ENCODE assay signal across 14 cellular contexts in the genomic region with DNA sequence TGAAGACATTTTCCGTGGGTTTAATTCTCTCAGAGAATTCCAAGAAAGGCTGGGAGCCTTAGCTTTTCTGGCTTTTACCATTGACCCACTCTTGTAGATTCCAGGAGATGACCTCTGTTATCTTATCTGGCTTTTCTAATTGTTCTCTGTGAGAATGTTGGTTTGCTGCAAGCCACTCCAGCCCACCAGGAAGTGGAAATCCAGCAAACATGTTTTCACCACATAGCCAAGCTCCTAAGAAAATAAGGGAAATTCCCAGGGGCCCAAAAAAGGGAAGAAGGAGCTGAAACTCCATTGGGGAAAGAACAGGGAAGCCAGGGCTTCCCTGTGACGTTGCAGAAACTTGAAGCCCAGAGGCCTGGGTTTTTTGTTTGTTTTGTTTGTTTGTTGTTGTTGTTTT. TPM values are rescaled to one million over a fixed set of nuclear protein-coding genes. Genes with fewer than 3 reads are reported as not detected.
DNase-seq lines count a peak whose midpoint lies in the region; ATAC-seq, FAIRE-seq and TF ChIP-seq lines count a peak whose summit lies in the region.
"Had no signal": no experiment of that assay in that cellular context is flagged by ENCODE, and none has a peak within 500 bp of the region (broad histone marks: within the 10 kb centered on the region; RNA-seq: fewer than 3 reads in every experiment).

No MANE protein-coding gene starts in this region.

- no peaks in the 10 kb centered on the region for H3K9me3 ChIP-seq in HepG2 (ENCODE audit: low read length)
- H3K9me3 ChIP-seq in thyroid gland, result no peaks in the 10 kb centered on the region
- H3K9me3 ChIP-seq: suprapubic skin had no signal

- H3K36me3 Mint-ChIP-seq in activated T-cell treated with anti-CD3 and anti-CD28 coated beads, Interleukin-2, amount 50 U/mL, for 24 hours (ENCODE audit: low read depth), result peaks cover 47% of the 10 kb centered on the region
- H3K36me3 Mint-ChIP-seq in dendritic cell treated with granulocyte-macrophage colony-stimulating factor and Interleukin-4, amounts not matched to agents 40 ng/mL and 50 ng/mL, for 4 days (ENCODE audit: low read depth), result peaks cover 43% of the 10 kb centered on the region

- in situ Hi-C loops in HepG2 (cut with HindIII; ENCODE audit: extremely low pct_ligation_motif_present, low pct_unique_long_range_greater_than_20kb), result no loop called here

- 0 out of 2 replicates have a peak overlapping the region, but pooled peaks have one; percentile 0 for H3K9ac ChIP-seq in HepG2 (ENCODE audit: insufficient read depth, low read depth, low read length)

- no peaks in the 10 kb centered on the region for H3K27me3 ChIP-seq in HepG2 (ENCODE audit: control insufficient read depth in 1 of 2, insufficient read depth in 2 of 2, low read length in 2 of 2)
- no peaks in the 10 kb centered on the region for H3K27me3 ChIP-seq in thyroid gland
- H3K27me3 ChIP-seq: suprapubic skin had no signal

- intact Hi-C loops in dendritic cell treated with granulocyte-macrophage colony-stimulating factor and Interleukin-4, amounts not matched to agents 40 ng/mL and 50 ng/mL, for 4 days (cut with micrococcal nuclease), result no loop called here
- intact Hi-C loops in HepG2 (cut with micrococcal nuclease; ENCODE audit: unreplicated experiment) (no loop called here), thyroid gland (cut with DNase I) (no loop called here)

- H3K79me2 ChIP-seq in HepG2 (ENCODE audit: insufficient read depth, low read length), result peaks cover 36% of the 10 kb centered on the region

- WGBS in HepG2 (ENCODE audit: low lambda C conversion rate), result 86% methylated on average over 2 of the region's 2 CpGs
- 45 to 52% methylated on average over 2 of the region's 2 CpGs for WGBS in thyroid gland, 2 donors

- CTCF ChIA-PET in HepG2 (lab: Yijun Ruan, JAX; ENCODE audit: low intra/inter-chr PET ratio, low total read pairs), result no interaction called here

- TF ChIP-seq EP300 in HepG2 (IDR thresholded peaks at IDR 0.05; ENCODE audit: low read depth in 2 of 2, low read length in 2 of 2) (no peak), HepG2 (CRISPR knock-in tag; IDR thresholded peaks at IDR 0.05; ENCODE audit: borderline replicate concordance) (no peak)

- H3K27ac Mint-ChIP-seq in activated T-cell treated with anti-CD3 and anti-CD28 coated beads, Interleukin-2, amount 50 U/mL, for 24 hours, result peak overlapping the region; percentile 75
- H3K27ac Mint-ChIP-seq in dendritic cell treated with granulocyte-macrophage colony-stimulating factor and Interleukin-4, amounts not matched to agents 40 ng/mL and 50 ng/mL, for 4 days, result peak overlapping the region; percentile 80

- no TSS peak for BruUV-seq in HepG2 (replicated peaks; lab: Mats Ljungman, UMichigan)

- H3K36me3 ChIP-seq in HepG2 (replicated peaks in 1 of 2; ENCODE audit: control insufficient read depth in 1 of 2, insufficient read depth in 2 of 2, low read length in 2 of 2) (peaks cover 9 to 25% of the 10 kb centered on the region in 2 experiments), thyroid gland (peaks cover 15 to 16% of the 10 kb centered on the region in 2 donors)

- no peak overlapping the region for H3K4me3 Mint-ChIP-seq in activated T-cell treated with anti-CD3 and anti-CD28 coated beads, Interleukin-2, amount 50 U/mL, for 24 hours
- no peak overlapping the region for H3K4me3 Mint-ChIP-seq in dendritic cell treated with granulocyte-macrophage colony-stimulating factor and Interleukin-4, amounts not matched to agents 40 ng/mL and 50 ng/mL, for 4 days

- H3K4me2 ChIP-seq in HepG2 (ENCODE audit: low read depth, low read length), result no peak overlapping the region; the same call in 1 of the 2 replicates

- ATAC-seq in HepG2, result no peak; the same call in 2 of the 3 replicates

- no peak for FAIRE-seq in HepG2 (lab: Jason Lieb, UNC)
- FAIRE-seq: A204.1 had no signal

- H3K4me3 ChIP-seq in HepG2 (replicated peaks in 1 of 3; ENCODE audit: insufficient read depth in 1 of 3, low read depth in 2 of 3, low read length in 3 of 3) (no peak overlapping the region), thyroid gland (replicated peaks in 1 of 3) (no peak overlapping the region)
- H3K4me3 ChIP-seq: suprapubic skin had no signal

- H3K4me1 ChIP-seq in HepG2 (ENCODE audit: insufficient read depth, low read length), result peaks cover 23% of the 10 kb centered on the region
- peaks cover 14 to 34% of the 10 kb centered on the region in 2 donors for H3K4me1 ChIP-seq in thyroid gland

- no peak for TF ChIP-seq RAD21 in HepG2 (CRISPR knock-in tag; IDR thresholded peaks at IDR 0.05)

- TF ChIP-seq POLR2A in HepG2 (IDR thresholded peaks at IDR 0.05; ENCODE audit: insufficient read depth in 1 of 2, low read depth in 2 of 2, low read length in 2 of 2) (no peak), thyroid gland (IDR thresholded peaks at IDR 0.05) (no peak)

- POLR2A ChIA-PET in HepG2 (lab: Yijun Ruan, JAX), result no interaction called here

- H4K20me1 ChIP-seq in HepG2 (ENCODE audit: insufficient read depth, low read length), result no peaks in the 10 kb centered on the region

- peak overlapping the region; percentile 46 for H3K27ac ChIP-seq in HepG2 (ENCODE audit: extremely low read length, insufficient read depth, low read length)
- peak overlapping the region in 2 of 3 donors; percentile 12 to 61 for H3K27ac ChIP-seq in thyroid gland

- H3K9me3 Mint-ChIP-seq in activated T-cell treated with anti-CD3 and anti-CD28 coated beads, Interleukin-2, amount 50 U/mL, for 24 hours, result no peaks in the 10 kb centered on the region
- H3K9me3 Mint-ChIP-seq in dendritic cell treated with granulocyte-macrophage colony-stimulating factor and Interleukin-4, amounts not matched to agents 40 ng/mL and 50 ng/mL, for 4 days, result no peaks in the 10 kb centered on the region
- H3K9me3 Mint-ChIP-seq: activated naive CD4-positive, alpha-beta T cell treated with anti-CD3 and anti-CD28 coated beads, Interleukin-2, amount 50 U/mL, for 72 hours had no signal

- DNase-seq in activated T-cell treated with anti-CD3 and anti-CD28 coated beads, Interleukin-2, amount 50 U/mL, for 24 hours, result no peak
- DNase-seq in activated T-cell treated with anti-CD3 and anti-CD28 coated beads for 4 hours, result no peak
- DNase-seq in HepG2 (ENCODE audit: low spot score), result peak; percentile 21
- DNase-seq in thyroid gland, result no peak
- DNase-seq in activated CD4-positive, CD25-positive, alpha-beta regulatory T cell (lab: John Stamatoyannopoulos, UW), result no peak
- DNase-seq in stimulated activated naive CD4-positive, alpha-beta T cell (lab: John Stamatoyannopoulos, UW), result no peak
- DNase-seq in Ammon's horn (ENCODE audit: low spot score), result no peak
- DNase-seq: activated CD4-positive, alpha-beta T cell treated with anti-CD3 and anti-CD28 coated beads for 4 hours; GF-D8; SHP77 treated with DMSO at 0.1 percent for 48 hours had no signal

- H3K27me3 Mint-ChIP-seq in activated T-cell treated with anti-CD3 and anti-CD28 coated beads, Interleukin-2, amount 50 U/mL, for 24 hours, result no peaks in the 10 kb centered on the region
- H3K27me3 Mint-ChIP-seq in dendritic cell treated with granulocyte-macrophage colony-stimulating factor and Interleukin-4, amounts not matched to agents 40 ng/mL and 50 ng/mL, for 4 days, result no peaks in the 10 kb centered on the region

- no peak overlapping the region for H2AFZ ChIP-seq in HepG2 (ENCODE audit: low read length)

- H3K4me1 Mint-ChIP-seq in activated T-cell treated with anti-CD3 and anti-CD28 coated beads, Interleukin-2, amount 50 U/mL, for 24 hours (ENCODE audit: low read depth), result peaks cover 32% of the 10 kb centered on the region
- peaks cover 32% of the 10 kb centered on the region for H3K4me1 Mint-ChIP-seq in dendritic cell treated with granulocyte-macrophage colony-stimulating factor and Interleukin-4, amounts not matched to agents 40 ng/mL and 50 ng/mL, for 4 days (ENCODE audit: low read depth)

- TF ChIP-seq CTCF in HepG2 (CRISPR knock-in tag; IDR thresholded peaks at IDR 0.05) (no peak), thyroid gland (IDR thresholded peaks at IDR 0.05) (no peak)

RNA-seq across cellular contexts. Expression of a gene that starts 19.7 kb away (rescaled TPM):
- total RNA-seq in HepG2 (2016; rRNA removed; fragmentation: Illumina TruSeq; extraction: Trizol) (18.7 and 22.5 TPM in 2 replicates), thyroid gland (10 to 100 TPM; 43.5 to 65.6 (median 58.7) TPM)
- 3.7 and 4.3 TPM in 2 replicates for total RNA-seq in HepG2 (2016; cell fraction: cytosol; rRNA removed; fragmentation: Illumina TruSeq; extraction: Trizol; ENCODE audit: low read depth)
- 13.9 and 21.4 TPM in 2 replicates for total RNA-seq in HepG2 (2016; cell fraction: insoluble cytoplasmic fraction; rRNA removed; fragmentation: Illumina TruSeq; extraction: Trizol)
- total RNA-seq in HepG2 (2016; cell fraction: membrane; rRNA removed; fragmentation: Illumina TruSeq; extraction: Trizol), result 7.6 and 8.3 TPM in 2 replicates
- total RNA-seq in HepG2 (2016; cell fraction: nucleus; rRNA removed; fragmentation: Illumina TruSeq; extraction: Trizol), result 27.8 and 32.6 TPM in 2 replicates
- polyA plus RNA-seq in HepG2 (2011; rRNA removed), result 24.2 and 24.4 TPM in 2 replicates
- 13.5 and 19.9 TPM in 2 replicates for polyA plus RNA-seq in HepG2 (2011; cell fraction: cytosol; rRNA removed)
- 19.8 and 22.3 TPM in 2 replicates for polyA plus RNA-seq in HepG2 (2011; cell fraction: nucleus; rRNA removed)
- 25.9 and 26.8 TPM in 2 replicates for polyA plus RNA-seq in HepG2 (2012)
- polyA plus RNA-seq in HepG2 (2016; cell fraction: cytosol; fragmentation: Illumina TruSeq; extraction: Trizol; ENCODE audit: low read depth), result 2.1 TPM in 2 replicates
- polyA plus RNA-seq in HepG2 (2016; cell fraction: insoluble cytoplasmic fraction; fragmentation: Illumina TruSeq; extraction: Trizol; ENCODE audit: low read depth), result 11.1 and 11.5 TPM in 2 replicates
- 3.9 and 4.5 TPM in 2 replicates for polyA plus RNA-seq in HepG2 (2016; cell fraction: membrane; fragmentation: Illumina TruSeq; extraction: Trizol; ENCODE audit: low read depth)
- polyA plus RNA-seq in HepG2 (2016; cell fraction: nucleus; fragmentation: Illumina TruSeq; extraction: Trizol; ENCODE audit: insufficient read depth, low read depth), result 35.6 and 37.5 TPM in 2 replicates
- polyA minus RNA-seq in HepG2 (2011; rRNA and poly(A)+ RNA removed; ENCODE audit: low replicate concordance), result 51.2 and 118 TPM in 2 replicates
- 19.5 and 24.0 TPM in 2 replicates for polyA minus RNA-seq in HepG2 (2011; cell fraction: cytosol; rRNA and poly(A)+ RNA removed)
- 24.8 and 26.1 TPM in 2 replicates for polyA minus RNA-seq in HepG2 (2011; cell fraction: nucleus; rRNA and poly(A)+ RNA removed)

RNA-seq across cellular contexts. Expression of a gene that starts 30.4 kb away (rescaled TPM):
- 19.5 and 22.9 TPM in 2 replicates for total RNA-seq in HepG2 (2016; rRNA removed; fragmentation: Illumina TruSeq; extraction: Trizol)
- total RNA-seq in HepG2 (2016; cell fraction: cytosol; rRNA removed; fragmentation: Illumina TruSeq; extraction: Trizol; ENCODE audit: low read depth), result 3.8 and 5.7 TPM in 2 replicates
- total RNA-seq in HepG2 (2016; cell fraction: insoluble cytoplasmic fraction; rRNA removed; fragmentation: Illumina TruSeq; extraction: Trizol), result 17.1 and 17.3 TPM in 2 replicates
- total RNA-seq in HepG2 (2016; cell fraction: membrane; rRNA removed; fragmentation: Illumina TruSeq; extraction: Trizol), result 10.5 and 11.1 TPM in 2 replicates
- total RNA-seq in HepG2 (2016; cell fraction: nucleus; rRNA removed; fragmentation: Illumina TruSeq; extraction: Trizol), result 13.3 and 16.8 TPM in 2 replicates
- polyA plus RNA-seq in HepG2 (2011; rRNA removed), result 5.2 and 5.4 TPM in 2 replicates
- polyA plus RNA-seq in HepG2 (2011; cell fraction: cytosol; rRNA removed), result 2.8 and 3.6 TPM in 2 replicates
- 4.9 and 7.3 TPM in 2 replicates for polyA plus RNA-seq in HepG2 (2011; cell fraction: nucleus; rRNA removed)
- 8.6 and 13.9 TPM in 2 replicates for polyA plus RNA-seq in HepG2 (2012)
- polyA plus RNA-seq in HepG2 (2016; cell fraction: cytosol; fragmentation: Illumina TruSeq; extraction: Trizol; ENCODE audit: low read depth), result 1.9 and 2.3 TPM in 2 replicates
- polyA plus RNA-seq in HepG2 (2016; cell fraction: insoluble cytoplasmic fraction; fragmentation: Illumina TruSeq; extraction: Trizol; ENCODE audit: low read depth), result 13.0 and 16.7 TPM in 2 replicates
- polyA plus RNA-seq in HepG2 (2016; cell fraction: membrane; fragmentation: Illumina TruSeq; extraction: Trizol; ENCODE audit: low read depth), result 4.3 and 5.1 TPM in 2 replicates
- polyA plus RNA-seq in HepG2 (2016; cell fraction: nucleus; fragmentation: Illumina TruSeq; extraction: Trizol; ENCODE audit: insufficient read depth, low read depth), result 18.7 and 22.4 TPM in 2 replicates
- polyA minus RNA-seq in HepG2 (2011; rRNA and poly(A)+ RNA removed; ENCODE audit: low replicate concordance), result 4.4 and 10.2 TPM in 2 replicates
- 8.5 and 10.5 TPM in 2 replicates for polyA minus RNA-seq in HepG2 (2011; cell fraction: cytosol; rRNA and poly(A)+ RNA removed)
- polyA minus RNA-seq in HepG2 (2011; cell fraction: nucleus; rRNA and poly(A)+ RNA removed), result 15.5 and 21.8 TPM in 2 replicates
- total RNA-seq in thyroid gland, result 10 to 100 TPM; 55.8 to 78.5 (median 76.0) TPM
